ENCODE assay signal across 21 cellular contexts in the genomic region with DNA sequence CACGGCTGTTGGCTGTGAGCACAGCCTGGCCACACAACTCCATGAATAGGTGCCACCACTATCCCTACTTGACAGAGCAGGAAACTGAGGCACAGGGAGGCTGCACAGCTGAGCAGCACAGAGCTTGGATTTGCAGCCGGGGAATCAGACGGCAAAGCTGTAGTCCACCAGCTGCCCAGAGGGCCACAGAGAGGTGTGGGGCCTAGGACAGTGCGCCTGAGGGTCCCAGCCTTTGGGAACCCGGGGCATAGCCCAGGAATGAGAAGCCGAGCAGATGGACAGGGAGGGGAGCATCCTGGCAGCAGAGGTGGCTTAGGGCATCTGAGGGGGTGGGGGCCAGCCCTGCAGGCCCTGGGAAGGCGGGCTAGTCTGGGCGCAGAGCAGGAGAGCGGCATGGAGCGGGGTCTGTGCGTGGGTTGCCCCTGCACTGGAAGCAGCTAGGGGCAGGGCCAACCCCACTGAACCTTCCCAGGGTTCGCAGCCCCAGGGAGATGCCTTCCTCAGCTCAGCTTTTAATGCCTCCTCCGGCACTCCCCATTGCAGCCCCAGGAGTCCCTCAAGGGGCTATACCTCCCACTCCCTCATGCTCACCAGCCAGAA. TPM values are rescaled to one million over a fixed set of nuclear protein-coding genes. Genes with fewer than 3 reads are reported as not detected.
DNase-seq lines count a peak whose midpoint lies in the region; ATAC-seq and TF ChIP-seq lines count a peak whose summit lies in the region.
"Had no signal": no experiment of that assay in that cellular context is flagged by ENCODE, and none has a peak within 500 bp of the region (broad histone marks: within the 10 kb centered on the region; RNA-seq: fewer than 3 reads in every experiment).

No MANE protein-coding gene starts in this region.

- H4K8ac ChIP-seq in neuronal stem cell (ENCODE audit: low read depth, low read length): no peak overlapping the region

- H3K18ac ChIP-seq in neuronal stem cell (ENCODE audit: low read length): peak overlapping the region; percentile 61

- H3K36me3 Mint-ChIP-seq in chondrocyte (ENCODE audit: low read depth): no peaks in the 10 kb centered on the region
- H3K36me3 Mint-ChIP-seq in activated CD8-positive, alpha-beta T cell treated with anti-CD3 and anti-CD28 coated beads, Interleukin-2, amount 10 ng/mL, durations not matched to agents 7 days and 5 days (ENCODE audit: low read depth): no peaks in the 10 kb centered on the region
- H3K36me3 Mint-ChIP-seq: CD4-positive, CD25-positive, alpha-beta regulatory T cell had no signal

- TF ChIP-seq CTCF in chondrocyte (IDR thresholded peaks at IDR 0.05): no peak

- no peaks in the 10 kb centered on the region for H3K9me3 ChIP-seq in neuronal stem cell (replicated peaks in 1 of 2; ENCODE audit: control insufficient read depth in 2 of 2, insufficient read depth in 1 of 2, low read depth in 1 of 2, low read length in 2 of 2)
- H3K9me3 ChIP-seq: upper lobe of left lung had no signal

- H2BK5ac ChIP-seq in neuronal stem cell (ENCODE audit: low read length): peak overlapping the region; percentile 92

- ATAC-seq in left ventricle myocardium superior: no peak
- ATAC-seq in activated CD8-positive, alpha-beta T cell treated with anti-CD3 and anti-CD28 coated beads, Interleukin-2, amount 10 ng/mL, durations not matched to agents 7 days and 5 days: no peak

- peak overlapping the region; percentile 46 for H3K9ac ChIP-seq in neuronal stem cell (ENCODE audit: low read depth, low read length, poor library complexity)

- H3K79me1 ChIP-seq in neuronal stem cell (ENCODE audit: low read depth, low read length): no peaks in the 10 kb centered on the region

- H3K4me3 ChIP-seq in neuronal stem cell (ENCODE audit: low read length in 2 of 2): no peak overlapping the region
- H3K4me3 ChIP-seq: PC-9, upper lobe of left lung had no signal

- no CpG with 5 or more reads among the region's 13 CpGs for WGBS in neuronal stem cell (ENCODE audit: extremely low coverage in 2 of 2, insufficient read length in 2 of 2, insufficient replicate concordance in 1 of 2), 2 donors

- H2BK15ac ChIP-seq in neuronal stem cell (ENCODE audit: low read length): peak overlapping the region; percentile 76

- peak overlapping the region; percentile 42 for H4K91ac ChIP-seq in neuronal stem cell (ENCODE audit: low read depth, low read length, poor library complexity)

- H3K4me2 ChIP-seq in neuronal stem cell (ENCODE audit: insufficient read depth, low read length, poor library complexity, severe bottlenecking): no peak overlapping the region
- H3K4me2 ChIP-seq: PC-9 had no signal

- POLR2A ChIA-PET in activated CD8-positive, alpha-beta T cell treated with anti-CD3 and anti-CD28 coated beads, Interleukin-2, amount 10 ng/mL, durations not matched to agents 7 days and 5 days (lab: Charles Lee): no interaction called here

- no peak overlapping the region for H3K27ac Mint-ChIP-seq in chondrocyte (ENCODE audit: unreplicated experiment)
- no peak overlapping the region for H3K27ac Mint-ChIP-seq in activated CD8-positive, alpha-beta T cell treated with anti-CD3 and anti-CD28 coated beads, Interleukin-2, amount 10 ng/mL, durations not matched to agents 7 days and 5 days
- H3K27ac Mint-ChIP-seq: activated CD4-positive, alpha-beta T cell treated with anti-CD3 and anti-CD28 coated beads, Interleukin-2, amount 10 ng/mL, durations not matched to agents 24 days and 14 days had no signal

- peak overlapping the region; percentile 49 for H2BK120ac ChIP-seq in neuronal stem cell (ENCODE audit: low read depth, low read length)

- H3K27me3 ChIP-seq in neuronal stem cell (ENCODE audit: control insufficient read depth in 3 of 3, insufficient read depth in 3 of 3, low read depth in 1 of 3, low read length in 3 of 3): peaks cover 0 to 51% (median 0%) of the 10 kb centered on the region in 3 experiments
- H3K27me3 ChIP-seq: upper lobe of left lung had no signal

- no peak overlapping the region for H3K27ac ChIP-seq in neuronal stem cell (replicated peaks; ENCODE audit: low read length)
- H3K27ac ChIP-seq: epithelial cell of prostate, PC-9 had no signal

- H3K4me3 Mint-ChIP-seq in chondrocyte (ENCODE audit: unreplicated experiment): no peak overlapping the region
- H3K4me3 Mint-ChIP-seq in activated CD8-positive, alpha-beta T cell treated with anti-CD3 and anti-CD28 coated beads, Interleukin-2, amount 10 ng/mL, durations not matched to agents 7 days and 5 days: no peak overlapping the region
- H3K4me3 Mint-ChIP-seq: activated CD4-positive, alpha-beta T cell treated with anti-CD3 and anti-CD28 coated beads, Interleukin-2, amount 10 ng/mL, durations not matched to agents 24 days and 14 days; CD4-positive, CD25-positive, alpha-beta regulatory T cell had no signal

- DNase-seq in chondrocyte (ENCODE audit: low spot score) (peak; percentile 77), left ventricle myocardium superior (peak; percentile 18), neuronal stem cell (ENCODE audit: low spot score) (no peak), SK-N-DZ (ENCODE audit: low spot score) (no peak)
- no peak for DNase-seq in activated CD8-positive, alpha-beta T cell treated with anti-CD3 and anti-CD28 coated beads, Interleukin-2, amount 10 ng/mL, durations not matched to agents 7 days and 5 days
- DNase-seq in NK-92 treated with Interleukin-12 subunit alpha and Interleukin-12 subunit beta, amount 100 ng/mL, for 24 hours (lab: John Stamatoyannopoulos, UW): no peak
- no peak for DNase-seq in activated CD8-positive, alpha-beta memory T cell treated with anti-CD3 and anti-CD28 coated beads, Interleukin-2, amount 50 U/mL, for 48 hours
- DNase-seq: activated CD4-positive, alpha-beta T cell treated with anti-CD3 and anti-CD28 coated beads, Interleukin-2, amount 10 ng/mL, durations not matched to agents 24 days and 14 days; activated naive CD4-positive, alpha-beta T cell; activated T-cell treated with anti-CD3 and anti-CD28 coated beads, Interleukin-2, amount 50 U/mL, for 48 hours; CD4-positive, CD25-positive, alpha-beta regulatory T cell; head of caudate nucleus; Kasumi-1; NCI-H146; NCI-H2107; NCI-H510A; PC-9; SHP77 treated with DMSO at 0.1 percent for 48 hours; stimulated activated CD4-positive, alpha-beta T cell treated with anti-CD3 and anti-CD28 coated beads, Interleukin-2, amount 100 ng/mL, for 24 hours had no signal

- intact Hi-C loops in left ventricle myocardium superior (cut with micrococcal nuclease): no loop called here

- CTCF ChIA-PET in activated CD8-positive, alpha-beta T cell treated with anti-CD3 and anti-CD28 coated beads, Interleukin-2, amount 10 ng/mL, durations not matched to agents 7 days and 5 days (lab: Charles Lee): no interaction called here

- H3K9me3 Mint-ChIP-seq in chondrocyte (ENCODE audit: low read depth): no peaks in the 10 kb centered on the region
- no peaks in the 10 kb centered on the region for H3K9me3 Mint-ChIP-seq in activated CD8-positive, alpha-beta T cell treated with anti-CD3 and anti-CD28 coated beads, Interleukin-2, amount 10 ng/mL, durations not matched to agents 7 days and 5 days (ENCODE audit: insufficient read depth)
- H3K9me3 Mint-ChIP-seq: activated CD4-positive, alpha-beta T cell treated with anti-CD3 and anti-CD28 coated beads, Interleukin-2, amount 10 ng/mL, durations not matched to agents 24 days and 14 days; CD4-positive, CD25-positive, alpha-beta regulatory T cell had no signal

- H3K23ac ChIP-seq in neuronal stem cell (ENCODE audit: low read depth, low read length, poor library complexity): no peak overlapping the region

- peak overlapping the region; percentile 19 for H3K4ac ChIP-seq in neuronal stem cell (ENCODE audit: low read length)

- no peaks in the 10 kb centered on the region for H3K27me3 Mint-ChIP-seq in chondrocyte (ENCODE audit: low read depth)
- H3K27me3 Mint-ChIP-seq in activated CD8-positive, alpha-beta T cell treated with anti-CD3 and anti-CD28 coated beads, Interleukin-2, amount 10 ng/mL, durations not matched to agents 7 days and 5 days (ENCODE audit: low read depth): peaks cover 23% of the 10 kb centered on the region

- H2BK12ac ChIP-seq in neuronal stem cell (ENCODE audit: low read length): peak overlapping the region; percentile 33

- H3K4me1 ChIP-seq in neuronal stem cell (ENCODE audit: control insufficient read depth in 2 of 2, insufficient read depth in 1 of 2, low read depth in 1 of 2, low read length in 2 of 2): peaks cover 7 to 44% of the 10 kb centered on the region in 2 donors

- no peak overlapping the region for H2AFZ ChIP-seq in neuronal stem cell (ENCODE audit: low read length)
- H2AFZ ChIP-seq: PC-9 had no signal

- H2AK5ac ChIP-seq in neuronal stem cell (ENCODE audit: low read depth, low read length): peak overlapping the region; percentile 91

- peaks cover 32% of the 10 kb centered on the region for H3K4me1 Mint-ChIP-seq in chondrocyte (ENCODE audit: low read depth)
- peaks cover under 1% of the 10 kb centered on the region for H3K4me1 Mint-ChIP-seq in activated CD8-positive, alpha-beta T cell treated with anti-CD3 and anti-CD28 coated beads, Interleukin-2, amount 10 ng/mL, durations not matched to agents 7 days and 5 days (ENCODE audit: low read depth)

- H3K36me3 ChIP-seq in neuronal stem cell (replicated peaks in 1 of 2; ENCODE audit: control insufficient read depth in 2 of 2, insufficient read depth in 2 of 2, low read length in 2 of 2): no peaks in the 10 kb centered on the region
- H3K36me3 ChIP-seq: upper lobe of left lung had no signal

- H3K14ac ChIP-seq in neuronal stem cell (ENCODE audit: low read length): peak overlapping the region; percentile 49

RNA-seq across cellular contexts. Expression of a gene that starts 46.2 kb away (rescaled TPM):
- 322 to 628 TPM (median 616 TPM) in 3 replicates for total RNA-seq in chondrocyte
- 52.4 TPM for total RNA-seq in left ventricle myocardium superior
- 42.5 TPM for polyA plus RNA-seq in neuronal stem cell (2013, experiment 1 of 2)
- 42.1 TPM for polyA plus RNA-seq in neuronal stem cell (2013, experiment 2 of 2)
- 10 to 100 TPM; 24.1 to 28.7 TPM for total RNA-seq in activated CD8-positive, alpha-beta T cell treated with anti-CD3 and anti-CD28 coated beads, Interleukin-2, amount 10 ng/mL, durations not matched to agents 7 days and 5 days
- polyA plus RNA-seq in SK-N-DZ (2014; cell fraction: cytosol; rRNA removed): 0.92 and 1.9 TPM in 2 replicates
- 4.1 and 12.2 TPM in 2 replicates for polyA plus RNA-seq in SK-N-DZ (2014; cell fraction: nucleus; rRNA removed)

Comparison
In these comparisons a context has a peak if more than half of its experiments do, and no peak if none do; other contexts are left out.
1. DNase-seq: peak in chondrocyte (single experiment) and left ventricle myocardium superior (single experiment); none in neuronal stem cell (single experiment), activated CD8-positive, alpha-beta T cell treated with anti-CD3 and anti-CD28 coated beads, Interleukin-2, amount 10 ng/mL, durations not matched to agents 7 days and 5 days (single experiment), SK-N-DZ (single experiment), NK-92 treated with Interleukin-12 subunit alpha and Interleukin-12 subunit beta, amount 100 ng/mL, for 24 hours (single experiment) and activated CD8-positive, alpha-beta memory T cell treated with anti-CD3 and anti-CD28 coated beads, Interleukin-2, amount 50 U/mL, for 48 hours (single experiment).